29 cellular contexts compared by ENCODE assay signal in genomic region chr3:105039004-105039403, GRCh38.
DNase-seq lines count a peak whose midpoint lies in the region; ATAC-seq, FAIRE-seq and TF ChIP-seq lines count a peak whose summit lies in the region.
"Had no signal": no experiment of that assay in that cellular context is flagged by ENCODE, and none has a peak within 500 bp of the region (broad histone marks: within the 10 kb centered on the region; RNA-seq: fewer than 3 reads in every experiment).

No MANE protein-coding gene starts in this region.

- H3K27ac ChIP-seq in IMR-90 (ENCODE audit: insufficient read depth, low read length), result no peak overlapping the region
- no peak overlapping the region for H3K27ac ChIP-seq in endodermal cell (ENCODE audit: low read depth, low read length)
- H3K27ac ChIP-seq in lower lobe of right lung, result no peak overlapping the region
- H3K27ac ChIP-seq: BLaER1 had no signal

- H3K9ac ChIP-seq in IMR-90 (ENCODE audit: low read depth, low read length) (no peak overlapping the region), endodermal cell (ENCODE audit: extremely low read depth, low read length, poor library complexity, severe bottlenecking) (no peak overlapping the region)
- H3K9ac ChIP-seq: BLaER1 had no signal

- no peaks in the 10 kb centered on the region for H3K9me1 ChIP-seq in IMR-90 (ENCODE audit: insufficient read depth, low read length)

- H3K4me1 ChIP-seq in IMR-90 (ENCODE audit: control insufficient read depth, insufficient read depth, low read length) (no peaks in the 10 kb centered on the region), endodermal cell (ENCODE audit: control insufficient read depth, insufficient read depth, low read length) (peaks cover 7% of the 10 kb centered on the region), lower lobe of right lung (no peaks in the 10 kb centered on the region)
- H3K4me1 ChIP-seq: BLaER1 had no signal

- DNase-seq in IMR-90 (no peak), endodermal cell (no peak), lower lobe of right lung (no peak), NCI-H524 treated with DMSO at 0.1 percent for 48 hours (lab: John Stamatoyannopoulos, UW) (no peak), H54 (ENCODE audit: insufficient read length, low spot score) (no peak), NCI-H1092 treated with DMSO at 0.1 percent for 48 hours (lab: John Stamatoyannopoulos, UW) (no peak)
- DNase-seq in stimulated activated effector memory CD8-positive, alpha-beta T cell treated with anti-CD3 and anti-CD28 coated beads, Interleukin-12 subunit alpha, Interleukin-12 subunit beta, amount 100 ng/mL, for 72 hours (ENCODE audit: low spot score in 2 of 2), result no peak
- DNase-seq: 8988T; ACHN; BE2C; C1 segment of cervical spinal cord; CD4-positive, alpha-beta memory T cell; CD4-positive, CD25-positive, alpha-beta regulatory T cell; CD8-positive, alpha-beta memory T cell; COR-L47; DMS 273 treated with DMSO at 0.1 percent for 48 hours; DMS153; DMS53; DMS79; DND-41; EL; GDM1 had no signal

- H4K20me1 ChIP-seq in IMR-90 (ENCODE audit: insufficient read depth, low read length), result no peaks in the 10 kb centered on the region
- H4K20me1 ChIP-seq: BLaER1 had no signal

- no peak overlapping the region for H3K27ac Mint-ChIP-seq in endodermal cell
- no peak overlapping the region for H3K27ac Mint-ChIP-seq in stimulated activated effector memory CD8-positive, alpha-beta T cell treated with anti-CD3 and anti-CD28 coated beads, Interleukin-12 subunit alpha, Interleukin-12 subunit beta, amount 100 ng/mL, for 72 hours
- H3K27ac Mint-ChIP-seq: CD14-positive monocyte; CD4-positive, alpha-beta memory T cell; CD4-positive, CD25-positive, alpha-beta regulatory T cell; CD8-positive, alpha-beta memory T cell had no signal

- BruUV-seq in IMR-90 (replicated peaks; lab: Mats Ljungman, UMichigan), result no TSS peak

- no peak for TF ChIP-seq CTCF in IMR-90 (conservative IDR thresholded peaks at IDR 0.05; ENCODE audit: low read depth, low read length)
- peak; percentile 27 for TF ChIP-seq CTCF in endodermal cell (conservative IDR thresholded peaks at IDR 0.05)
- TF ChIP-seq CTCF in lower lobe of right lung (IDR thresholded peaks at IDR 0.05), result no peak

- in situ Hi-C loops in IMR-90 (cut with MboI; ENCODE audit: low sequenced_read_pairs), result no loop called here

- no peak overlapping the region for H3K4ac ChIP-seq in IMR-90 (ENCODE audit: low read depth, low read length)

- H3K23ac ChIP-seq in IMR-90 (ENCODE audit: low read depth, low read length), result no peak overlapping the region

- H3K18ac ChIP-seq in IMR-90 (ENCODE audit: low read depth, low read length), result no peak overlapping the region

- no peaks in the 10 kb centered on the region for H3K9me3 ChIP-seq in IMR-90 (ENCODE audit: control insufficient read depth, insufficient read depth, low read length)
- peaks cover 8% of the 10 kb centered on the region for H3K9me3 ChIP-seq in endodermal cell (ENCODE audit: control insufficient read depth, low read length)
- H3K9me3 ChIP-seq in lower lobe of right lung, result no peaks in the 10 kb centered on the region
- H3K9me3 ChIP-seq: BE2C, BLaER1 had no signal

- intact Hi-C loops in IMR-90 (cut with micrococcal nuclease) (no loop called here), lower lobe of right lung (cut with DNase I) (no loop called here)

- H3K79me1 ChIP-seq in IMR-90 (ENCODE audit: low read depth in 1 of 2, low read length in 2 of 2), result no peaks in the 10 kb centered on the region

- H2BK20ac ChIP-seq in IMR-90 (ENCODE audit: low read depth, low read length), result no peak overlapping the region

- WGBS in IMR-90 (ENCODE audit: extremely low coverage in 2 of 2, insufficient read length in 1 of 2), 2 experiments, result no CpG with 5 or more reads among the region's 2 CpGs
- 80 to 94% methylated on average over 1 to 2 of the region's 2 CpGs for WGBS in endodermal cell (ENCODE audit: insufficient coverage in 1 of 2, insufficient read length in 1 of 2), 2 experiments

- no peak overlapping the region for H3K4me3 Mint-ChIP-seq in endodermal cell
- H3K4me3 Mint-ChIP-seq in stimulated activated effector memory CD8-positive, alpha-beta T cell treated with anti-CD3 and anti-CD28 coated beads, Interleukin-12 subunit alpha, Interleukin-12 subunit beta, amount 100 ng/mL, for 72 hours, result no peak overlapping the region
- H3K4me3 Mint-ChIP-seq: CD14-positive monocyte; CD4-positive, alpha-beta memory T cell; CD4-positive, CD25-positive, alpha-beta regulatory T cell; CD8-positive, alpha-beta memory T cell had no signal

- no peak overlapping the region for H2BK15ac ChIP-seq in IMR-90 (ENCODE audit: low read depth, low read length)

- H3K4me2 ChIP-seq in IMR-90 (ENCODE audit: low read depth, low read length), result no peak overlapping the region
- H3K4me2 ChIP-seq: BLaER1 had no signal

- no peaks in the 10 kb centered on the region for H3K36me3 Mint-ChIP-seq in endodermal cell (ENCODE audit: low read depth)
- no peaks in the 10 kb centered on the region for H3K36me3 Mint-ChIP-seq in stimulated activated effector memory CD8-positive, alpha-beta T cell treated with anti-CD3 and anti-CD28 coated beads, Interleukin-12 subunit alpha, Interleukin-12 subunit beta, amount 100 ng/mL, for 72 hours
- H3K36me3 Mint-ChIP-seq: CD14-positive monocyte; CD4-positive, alpha-beta memory T cell; CD4-positive, CD25-positive, alpha-beta regulatory T cell; CD8-positive, alpha-beta memory T cell had no signal

- H4K8ac ChIP-seq in IMR-90 (ENCODE audit: low read depth in 2 of 2, low read length in 2 of 2), result no peak overlapping the region

- no peak overlapping the region for H3K56ac ChIP-seq in IMR-90 (ENCODE audit: extremely low read depth, insufficient read depth, low read length)

- dilution Hi-C loops in IMR-90 (cut with HindIII; ENCODE audit: low sequenced_read_pairs, unreplicated experiment), result no loop called here

- H4K5ac ChIP-seq in IMR-90 (ENCODE audit: low read depth, low read length), result no peak overlapping the region

- CTCF ChIA-PET in IMR-90 (lab: Yijun Ruan, JAX), result no interaction called here

- TF ChIP-seq RAD21 in IMR-90 (IDR thresholded peaks at IDR 0.05; ENCODE audit: low read length), result no peak

- no peak overlapping the region for H2AK5ac ChIP-seq in IMR-90 (ENCODE audit: low read depth, low read length)

- H3K4me3 ChIP-seq in IMR-90 (ENCODE audit: insufficient read depth, low read depth, low read length), result no peak overlapping the region
- no peak overlapping the region for H3K4me3 ChIP-seq in endodermal cell (ENCODE audit: low read length)
- no peak overlapping the region for H3K4me3 ChIP-seq in lower lobe of right lung
- H3K4me3 ChIP-seq: BLaER1, GM12878 had no signal

- POLR2A ChIA-PET in IMR-90 (lab: Charles Lee; ENCODE audit: unreplicated experiment), result no interaction called here

- H3K4me1 Mint-ChIP-seq in endodermal cell, result no peaks in the 10 kb centered on the region
- H3K4me1 Mint-ChIP-seq in stimulated activated effector memory CD8-positive, alpha-beta T cell treated with anti-CD3 and anti-CD28 coated beads, Interleukin-12 subunit alpha, Interleukin-12 subunit beta, amount 100 ng/mL, for 72 hours, result no peaks in the 10 kb centered on the region
- H3K4me1 Mint-ChIP-seq: CD14-positive monocyte; CD4-positive, alpha-beta memory T cell; CD4-positive, CD25-positive, alpha-beta regulatory T cell; CD8-positive, alpha-beta memory T cell had no signal

- no peaks in the 10 kb centered on the region for H3K9me3 Mint-ChIP-seq in endodermal cell
- H3K9me3 Mint-ChIP-seq in stimulated activated effector memory CD8-positive, alpha-beta T cell treated with anti-CD3 and anti-CD28 coated beads, Interleukin-12 subunit alpha, Interleukin-12 subunit beta, amount 100 ng/mL, for 72 hours, result no peaks in the 10 kb centered on the region
- H3K9me3 Mint-ChIP-seq: CD4-positive, alpha-beta memory T cell; CD4-positive, CD25-positive, alpha-beta regulatory T cell; CD8-positive, alpha-beta memory T cell had no signal

- H2BK5ac ChIP-seq in IMR-90 (ENCODE audit: low read depth, low read length, poor library complexity, severe bottlenecking), result no peak overlapping the region

- no peak overlapping the region for H4K91ac ChIP-seq in IMR-90 (ENCODE audit: insufficient read depth, low read depth, low read length)

- TF ChIP-seq POLR2A in IMR-90 (IDR thresholded peaks at IDR 0.05; ENCODE audit: low read depth, low read length), result no peak
- no peak for TF ChIP-seq POLR2A in H54 (IDR thresholded peaks at IDR 0.05; ENCODE audit: low read depth, low read length)

- no peak overlapping the region for H2AK9ac ChIP-seq in IMR-90 (replicated peaks; ENCODE audit: low read depth, low read length, poor library complexity)

- H3K27me3 ChIP-seq in IMR-90 (ENCODE audit: control insufficient read depth, insufficient read depth, low read length), result no peaks in the 10 kb centered on the region
- H3K27me3 ChIP-seq in endodermal cell (ENCODE audit: control insufficient read depth, insufficient read depth, low read length, poor library complexity, severe bottlenecking), result no peaks in the 10 kb centered on the region
- H3K27me3 ChIP-seq in lower lobe of right lung (ENCODE audit: low read depth), result no peaks in the 10 kb centered on the region
- H3K27me3 ChIP-seq: BE2C, BLaER1 had no signal

- peak overlapping the region; percentile 40 for H2AFZ ChIP-seq in IMR-90 (replicated peaks; ENCODE audit: low read length, poor library complexity)

- no peak overlapping the region for H3K14ac ChIP-seq in IMR-90 (replicated peaks; ENCODE audit: low read depth, low read length)

- H3K36me3 ChIP-seq in IMR-90 (ENCODE audit: control insufficient read depth, insufficient read depth, low read length), result no peaks in the 10 kb centered on the region
- H3K36me3 ChIP-seq in endodermal cell (ENCODE audit: control insufficient read depth, insufficient read depth, low read length), result no peaks in the 10 kb centered on the region
- no peaks in the 10 kb centered on the region for H3K36me3 ChIP-seq in lower lobe of right lung
- H3K36me3 ChIP-seq: BE2C, BLaER1 had no signal

- no peak for ATAC-seq in IMR-90 (ENCODE audit: low read depth)
- ATAC-seq in lower lobe of right lung, result peak; percentile 37 to 52
- ATAC-seq in stimulated activated effector memory CD8-positive, alpha-beta T cell treated with anti-CD3 and anti-CD28 coated beads, Interleukin-12 subunit alpha, Interleukin-12 subunit beta, amount 100 ng/mL, for 72 hours, result peak; percentile 8
- ATAC-seq in HG02981 (IDR thresholded peaks at IDR 0.05; ENCODE audit: unreplicated experiment), result no peak
- ATAC-seq: GM12878 had no signal

- FAIRE-seq in H54 (lab: Jason Lieb, UNC), result no peak
- FAIRE-seq: A204.1, GM12878, GM12892, GM18507 had no signal

- H3K27me3 Mint-ChIP-seq in endodermal cell (ENCODE audit: insufficient read depth), result no peaks in the 10 kb centered on the region
- H3K27me3 Mint-ChIP-seq: CD4-positive, alpha-beta memory T cell; CD8-positive, alpha-beta memory T cell had no signal

- H2BK120ac ChIP-seq in IMR-90 (ENCODE audit: low read depth, low read length), result no peak overlapping the region

TF ChIP-seq in IMR-90, 13 proteins besides CTCF, POLR2A, EP300 and RAD21 (continues in another document):
- TF ChIP-seq MXI1 (IDR thresholded peaks at IDR 0.05; ENCODE audit: borderline replicate concordance, low read depth, low read length) (no peak), FOS (IDR thresholded peaks at IDR 0.05; ENCODE audit: low read depth, low read length) (no peak), CHD1 (IDR thresholded peaks at IDR 0.05; ENCODE audit: low read depth, low read length) (no peak), RCOR1 (IDR thresholded peaks at IDR 0.05; ENCODE audit: insufficient replicate concordance, low read length) (no peak), RFX5 (IDR thresholded peaks at IDR 0.05; ENCODE audit: low read depth, low read length) (no peak)

Comparison
In these comparisons a context has a peak if more than half of its experiments do, and no peak if none do; other contexts are left out.
1. ATAC-seq: peak in lower lobe of right lung (2 of 2) and stimulated activated effector memory CD8-positive, alpha-beta T cell treated with anti-CD3 and anti-CD28 coated beads, Interleukin-12 subunit alpha, Interleukin-12 subunit beta, amount 100 ng/mL, for 72 hours (single experiment); none in IMR-90 (single experiment) and HG02981 (single experiment).